8 cellular contexts compared by ENCODE assay signal in genomic region chr3:25783661-25784512, GRCh38. TPM values are rescaled to one million over a fixed set of nuclear protein-coding genes. Genes with fewer than 3 reads are reported as not detected.
DNase-seq lines count a peak whose midpoint lies in the region; ATAC-seq and TF ChIP-seq lines count a peak whose summit lies in the region.

No MANE protein-coding gene starts in this region.

- CTCF ChIA-PET in activated B cell treated with CpG ODN at 0.5 μM for 24 hours (lab: Charles Lee) = interaction anchor here (0.6 to 1.9 kb wide), 3 partner anchors 15 to 135 kb away, joined by 3 to 10 read pairs (median 3); no protein-coding TSS in a partner anchor

- H3K27me3 Mint-ChIP-seq in activated B cell treated with CpG ODN at 0.5 μM for 24 hours = no peaks in the 10 kb centered on the region

- H3K4me1 Mint-ChIP-seq in activated B cell treated with CpG ODN at 0.5 μM for 24 hours = peaks cover 50% of the 10 kb centered on the region

- peaks cover 17% of the 10 kb centered on the region for H3K36me3 Mint-ChIP-seq in activated B cell treated with CpG ODN at 0.5 μM for 24 hours (ENCODE audit: low read depth)

- H3K4me3 ChIP-seq in NB4 (ENCODE audit: low read depth, low read length) = peak overlapping the region; percentile 66

- no peak for TF ChIP-seq POLR2A in NB4 (IDR thresholded peaks at IDR 0.05; ENCODE audit: extremely low read depth, insufficient read length)

- intact Hi-C loops in activated B cell treated with CpG ODN at 0.5 μM for 24 hours (cut with micrococcal nuclease) = loop anchor here (1.0 to 10.0 kb wide), 3 partner anchors 73 to 1289 kb away; partner anchors contain the start of gene THRB

- POLR2A ChIA-PET in activated B cell treated with CpG ODN at 0.5 μM for 24 hours (lab: Charles Lee) = interaction anchor here (0.5 to 2.2 kb wide), 15 partner anchors 9 to 1867 kb away, joined by 3 to 40 read pairs (median 7); partner anchors contain the start of genes NKIRAS1, RPL15 and TOP2B

- peak overlapping the region; percentile 74 for H3K27ac ChIP-seq in 22Rv1

- no peaks in the 10 kb centered on the region for H3K9me3 Mint-ChIP-seq in activated B cell treated with CpG ODN at 0.5 μM for 24 hours

- DNase-seq in ELR (ENCODE audit: low read depth) = peak; percentile 36
- peak; percentile 84 for DNase-seq in NB4 (ENCODE audit: low read depth)
- DNase-seq in activated B cell treated with CpG ODN at 0.5 μM for 24 hours = no peak
- peak; percentile 16 for DNase-seq in foreskin melanocyte
- no peak for DNase-seq in omental fat pad (ENCODE audit: low spot score)
- DNase-seq in cerebellar nuclear complex (lab: John Stamatoyannopoulos, UW) = no peak

- ATAC-seq in HG02588 (IDR thresholded peaks at IDR 0.05; ENCODE audit: unreplicated experiment) (peak; percentile 27), activated B cell treated with CpG ODN at 0.5 μM for 24 hours (ENCODE audit: low read depth) (peak; percentile 26), omental fat pad (ENCODE audit: low FRiP score) (peak; percentile 83)

- peak overlapping the region; percentile 87 for H3K4me3 Mint-ChIP-seq in activated B cell treated with CpG ODN at 0.5 μM for 24 hours

- peak overlapping the region; percentile 80 for H3K27ac Mint-ChIP-seq in activated B cell treated with CpG ODN at 0.5 μM for 24 hours

- TF ChIP-seq CTCF in 22Rv1 (IDR thresholded peaks at IDR 0.05) = no peak
- TF ChIP-seq CTCF in NB4 (IDR thresholded peaks at IDR 0.05; ENCODE audit: low read depth, low read length) = no peak
- TF ChIP-seq CTCF in activated B cell treated with CpG ODN at 0.5 μM for 24 hours (IDR thresholded peaks at IDR 0.05) = no peak
- TF ChIP-seq CTCF in omental fat pad (IDR thresholded peaks at IDR 0.05) = no peak

RNA-seq across cellular contexts. Expression of gene NGLY1, which starts 0.6 kb away (rescaled TPM):
- total RNA-seq in activated B cell treated with CpG ODN at 0.5 μM for 24 hours = 104 and 127 TPM in 2 replicates
- total RNA-seq in omental fat pad = 10 to 100 TPM; 29.2 to 41.9 (median 35.9) TPM

RNA-seq across cellular contexts. Expression of gene OXSM, which starts 6.0 kb away (rescaled TPM):
- total RNA-seq in activated B cell treated with CpG ODN at 0.5 μM for 24 hours (12.6 and 14.2 TPM in 2 replicates), omental fat pad (1 to 10 TPM; 4.9 to 9.1 (median 6.9) TPM)

Comparison
In these comparisons a context has a peak if more than half of its experiments do, and no peak if none do; other contexts are left out.
1. DNase-seq: peak in ELR (single experiment), NB4 (single experiment) and foreskin melanocyte (single experiment); none in activated B cell treated with CpG ODN at 0.5 μM for 24 hours (single experiment), omental fat pad (single experiment) and cerebellar nuclear complex (0 of 2).
2. ATAC-seq: peak in every context shown above with its lines; median percentile 83 in omental fat pad; 27 in HG02588; 26 in activated B cell treated with CpG ODN at 0.5 μM for 24 hours.